In the genomic region with DNA sequence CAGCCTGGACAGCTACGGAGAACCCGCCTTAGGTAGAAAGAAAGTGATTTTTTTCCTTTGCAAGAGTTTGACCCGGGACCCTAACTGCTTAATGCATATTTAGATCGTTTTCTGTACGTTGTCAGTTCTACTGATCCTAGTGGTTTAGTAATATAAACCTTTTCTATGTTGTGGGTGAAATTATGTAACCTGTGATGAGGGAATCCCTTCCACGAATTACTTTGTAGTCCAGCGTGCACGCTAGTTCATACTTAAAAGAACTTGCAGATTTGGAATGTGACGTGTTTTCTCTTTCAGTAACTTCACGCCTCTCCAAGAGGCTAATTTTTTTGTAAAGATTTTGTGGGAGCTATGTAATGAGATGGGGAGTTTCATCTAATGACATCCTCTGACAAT, we compare ENCODE assay signal across 8 cellular contexts. TPM values are rescaled to one million over a fixed set of nuclear protein-coding genes. Genes with fewer than 3 reads are reported as not detected.
DNase-seq lines count a peak whose midpoint lies in the region; ATAC-seq and TF ChIP-seq lines count a peak whose summit lies in the region.

No MANE protein-coding gene starts in this region.

- no peak for DNase-seq in BE2C
- no peak for DNase-seq in natural killer cell treated with Interleukin-12 subunit alpha and Interleukin-12 subunit beta and Interleukin-15 and Interleukin-18, amount 100 ng/mL, for 72 hours (ENCODE audit: low spot score)
- no peak for DNase-seq in glomerular visceral epithelial cell (ENCODE audit: extremely low spot score)
- DNase-seq in GM19238 (ENCODE audit: insufficient read length, low spot score) = no peak

- peaks cover 50% of the 10 kb centered on the region for H4K20me1 ChIP-seq in Loucy (ENCODE audit: insufficient read depth, low read length, poor library complexity, severe bottlenecking)

- no peak overlapping the region for H2AFZ ChIP-seq in Loucy (ENCODE audit: low read length)

- H3K9ac ChIP-seq in Loucy (ENCODE audit: low read depth, low read length, poor library complexity, severe bottlenecking) = peak overlapping the region; percentile 95

- peaks cover 54% of the 10 kb centered on the region for H3K79me2 ChIP-seq in Loucy (ENCODE audit: insufficient read depth, low read length)

- peaks cover 35% of the 10 kb centered on the region for H3K4me1 Mint-ChIP-seq in dendritic cell treated with granulocyte-macrophage colony-stimulating factor and Interleukin-4, amounts not matched to agents 40 ng/mL and 50 ng/mL, for 4 days (ENCODE audit: low read depth)
- peaks cover 25 to 49% of the 10 kb centered on the region in 2 donors for H3K4me1 Mint-ChIP-seq in natural killer cell treated with Interleukin-12 subunit alpha and Interleukin-12 subunit beta and Interleukin-15 and Interleukin-18, amount 100 ng/mL, for 72 hours (ENCODE audit: low read depth in 2 of 2)

- peak overlapping the region; percentile 99 for H3K27ac Mint-ChIP-seq in dendritic cell treated with granulocyte-macrophage colony-stimulating factor and Interleukin-4, amounts not matched to agents 40 ng/mL and 50 ng/mL, for 4 days
- peak overlapping the region; percentile 97 to 99 for H3K27ac Mint-ChIP-seq in natural killer cell treated with Interleukin-12 subunit alpha and Interleukin-12 subunit beta and Interleukin-15 and Interleukin-18, amount 100 ng/mL, for 72 hours

- no peaks in the 10 kb centered on the region for H3K9me3 Mint-ChIP-seq in dendritic cell treated with granulocyte-macrophage colony-stimulating factor and Interleukin-4, amounts not matched to agents 40 ng/mL and 50 ng/mL, for 4 days
- H3K9me3 Mint-ChIP-seq in natural killer cell treated with Interleukin-12 subunit alpha and Interleukin-12 subunit beta and Interleukin-15 and Interleukin-18, amount 100 ng/mL, for 72 hours = no peaks in the 10 kb centered on the region

- H3K4me1 ChIP-seq in BE2C = peaks cover 18% of the 10 kb centered on the region
- H3K4me1 ChIP-seq in Loucy (ENCODE audit: insufficient read depth, low read length, poor library complexity, severe bottlenecking) = peaks cover 60% of the 10 kb centered on the region

- no peaks in the 10 kb centered on the region for H3K9me3 ChIP-seq in BE2C
- H3K9me3 ChIP-seq in Loucy (ENCODE audit: insufficient read depth, low read depth, low read length) = no peaks in the 10 kb centered on the region

- H3K4me3 ChIP-seq in BE2C (ENCODE audit: low read depth, low read length) (peak overlapping the region; percentile 86), Loucy (ENCODE audit: low read length, poor library complexity, severe bottlenecking) (peak overlapping the region; percentile 88)

- peak overlapping the region; percentile 90 for H3K4me2 ChIP-seq in Loucy (ENCODE audit: low read depth, low read length, poor library complexity, severe bottlenecking)

- intact Hi-C loops in dendritic cell treated with granulocyte-macrophage colony-stimulating factor and Interleukin-4, amounts not matched to agents 40 ng/mL and 50 ng/mL, for 4 days (cut with micrococcal nuclease) = loop anchor here (10.0 kb wide), 2 partner anchors 379 to 729 kb away; partner anchors contain the start of genes ERLIN1 and HIF1AN

- ATAC-seq in natural killer cell treated with Interleukin-12 subunit alpha and Interleukin-12 subunit beta and Interleukin-15 and Interleukin-18, amount 100 ng/mL, for 72 hours = no peak
- ATAC-seq in GM18519 (IDR thresholded peaks at IDR 0.05; ENCODE audit: low FRiP score, unreplicated experiment) = no peak
- no peak for ATAC-seq in GM21360 (IDR thresholded peaks at IDR 0.05; ENCODE audit: unreplicated experiment)

- H3K27me3 Mint-ChIP-seq in dendritic cell treated with granulocyte-macrophage colony-stimulating factor and Interleukin-4, amounts not matched to agents 40 ng/mL and 50 ng/mL, for 4 days = no peaks in the 10 kb centered on the region
- H3K27me3 Mint-ChIP-seq in natural killer cell treated with Interleukin-12 subunit alpha and Interleukin-12 subunit beta and Interleukin-15 and Interleukin-18, amount 100 ng/mL, for 72 hours = no peaks in the 10 kb centered on the region

- H3K9me2 ChIP-seq in Loucy (replicated peaks; ENCODE audit: low read depth, low read length) = no peaks in the 10 kb centered on the region

- peak overlapping the region; percentile 98 for H3K4me3 Mint-ChIP-seq in dendritic cell treated with granulocyte-macrophage colony-stimulating factor and Interleukin-4, amounts not matched to agents 40 ng/mL and 50 ng/mL, for 4 days
- H3K4me3 Mint-ChIP-seq in natural killer cell treated with Interleukin-12 subunit alpha and Interleukin-12 subunit beta and Interleukin-15 and Interleukin-18, amount 100 ng/mL, for 72 hours = peak overlapping the region; percentile 99

- H3K36me3 Mint-ChIP-seq in dendritic cell treated with granulocyte-macrophage colony-stimulating factor and Interleukin-4, amounts not matched to agents 40 ng/mL and 50 ng/mL, for 4 days (ENCODE audit: low read depth) = peaks cover 47% of the 10 kb centered on the region
- H3K36me3 Mint-ChIP-seq in natural killer cell treated with Interleukin-12 subunit alpha and Interleukin-12 subunit beta and Interleukin-15 and Interleukin-18, amount 100 ng/mL, for 72 hours = peaks cover 13% of the 10 kb centered on the region

- no peak for TF ChIP-seq CTCF in BE2C (IDR thresholded peaks at IDR 0.05; ENCODE audit: low read depth, low read length)
- TF ChIP-seq CTCF in Loucy (conservative IDR thresholded peaks at IDR 0.05; ENCODE audit: low read length) = no peak

- H3K36me3 ChIP-seq in BE2C (peaks cover 21% of the 10 kb centered on the region), Loucy (ENCODE audit: insufficient read depth, low read length) (peaks cover 19% of the 10 kb centered on the region)

- H3K27me3 ChIP-seq in BE2C = no peaks in the 10 kb centered on the region
- H3K27me3 ChIP-seq in Loucy (ENCODE audit: insufficient read depth, low read length, poor library complexity, severe bottlenecking) = no peaks in the 10 kb centered on the region

- 0 out of 2 replicates have a peak, but pooled peaks cover 5% of the 10 kb centered on the region for H3F3A ChIP-seq in Loucy (ENCODE audit: low read depth)

RNA-seq across cellular contexts. Expression of gene SLF2, which starts 0.7 kb away (rescaled TPM):
- 21.4 TPM for polyA plus RNA-seq in BE2C (2012; ENCODE audit: insufficient read depth, insufficient read length, low read depth)
- total RNA-seq in natural killer cell treated with Interleukin-12 subunit alpha and Interleukin-12 subunit beta and Interleukin-15 and Interleukin-18, amount 100 ng/mL, for 72 hours = 10 to 100 TPM; 27.8 to 44.3 TPM

RNA-seq across cellular contexts. Expression of gene SEMA4G, which starts 55.8 kb away (rescaled TPM):
- polyA plus RNA-seq in BE2C (2012; ENCODE audit: insufficient read depth, insufficient read length, low read depth) = 10.4 TPM
- total RNA-seq in natural killer cell treated with Interleukin-12 subunit alpha and Interleukin-12 subunit beta and Interleukin-15 and Interleukin-18, amount 100 ng/mL, for 72 hours = under 1 TPM in 1 of 2 donors, not detected in 1; 0.19 TPM
